Comparison of ENCODE assay signal across 17 cellular contexts in genomic region chr4:11489449-11490083, GRCh38.
DNase-seq lines count a peak whose midpoint lies in the region; ATAC-seq and TF ChIP-seq lines count a peak whose summit lies in the region.
"Had no signal": no experiment of that assay in that cellular context is flagged by ENCODE, and none has a peak within 500 bp of the region (broad histone marks: within the 10 kb centered on the region; RNA-seq: fewer than 3 reads in every experiment).

No MANE protein-coding gene starts in this region.

- TF ChIP-seq CTCF in uterus (IDR thresholded peaks at IDR 0.05): no peak

- no peaks in the 10 kb centered on the region for H3K27me3 ChIP-seq in mesenchymal stem cell (ENCODE audit: control insufficient read depth in 1 of 2, insufficient read depth in 1 of 2, low read length in 2 of 2)
- H3K27me3 ChIP-seq in uterus: no peaks in the 10 kb centered on the region
- H3K27me3 ChIP-seq: ascending aorta had no signal

- H3K27ac Mint-ChIP-seq in T-helper 17 cell: peak overlapping the region; percentile 1
- H3K27ac Mint-ChIP-seq: H9 had no signal

- H2AFZ ChIP-seq in mesenchymal stem cell (ENCODE audit: low read depth, low read length): no peak overlapping the region

- H3K4me1 ChIP-seq in mesenchymal stem cell (ENCODE audit: control insufficient read depth, insufficient read depth, low read depth, low read length) (no peaks in the 10 kb centered on the region), uterus (no peaks in the 10 kb centered on the region)
- H3K4me1 ChIP-seq: ascending aorta had no signal

- H4K8ac ChIP-seq in mesenchymal stem cell (ENCODE audit: low read length): no peak overlapping the region

- peak; percentile 9 for DNase-seq in NCI-H2171 treated with DMSO at 0.1 percent for 48 hours (lab: John Stamatoyannopoulos, UW)
- no peak for DNase-seq in NCI-H2171 (lab: John Stamatoyannopoulos, UW)
- DNase-seq in T-helper 17 cell: no peak
- DNase-seq in mesenchymal stem cell: no peak
- no peak for DNase-seq in iPS-NIHi7 (ENCODE audit: extremely low spot score)
- DNase-seq in cerebellum (ENCODE audit: low spot score): no peak
- no peak for DNase-seq in uterus
- DNase-seq: activated CD4-positive, alpha-beta T cell treated with anti-CD3 and anti-CD28 coated beads, Interleukin-2, amount 50 U/mL, for 48 hours; activated effector memory CD4-positive, alpha-beta T cell treated with Interleukin-2 at 50 U/mL for 16 hours; Caco-2; dermis blood vessel endothelial cell; H9; NCI-H1092; NCI-H446 treated with DMSO at 0.1 percent for 48 hours had no signal

- no peak overlapping the region for H2BK15ac ChIP-seq in mesenchymal stem cell (ENCODE audit: low read depth, poor library complexity, severe bottlenecking)

- H3K36me3 Mint-ChIP-seq in T-helper 17 cell (ENCODE audit: low read depth): peaks cover 3% of the 10 kb centered on the region

- H3K4ac ChIP-seq in mesenchymal stem cell (ENCODE audit: low read depth in 1 of 2, low read length in 2 of 2): no peak overlapping the region

- no peak overlapping the region for H2BK12ac ChIP-seq in mesenchymal stem cell (ENCODE audit: low read length in 2 of 2)

- no peak overlapping the region for H2BK5ac ChIP-seq in mesenchymal stem cell (ENCODE audit: low read depth, low read length, poor library complexity, severe bottlenecking)

- no peak for TF ChIP-seq POLR2A in uterus (IDR thresholded peaks at IDR 0.05)

- H3K4me3 Mint-ChIP-seq in T-helper 17 cell: no peak overlapping the region
- H3K4me3 Mint-ChIP-seq: H9 had no signal

- peak overlapping the region; percentile 46 for H2AK5ac ChIP-seq in mesenchymal stem cell (ENCODE audit: low read length, severe bottlenecking)

- H3K4me2 ChIP-seq in mesenchymal stem cell (ENCODE audit: low read length, poor library complexity, severe bottlenecking): no peak overlapping the region

- no peak overlapping the region for H3K18ac ChIP-seq in mesenchymal stem cell (ENCODE audit: low read depth in 1 of 2, low read length in 2 of 2)

- H2BK120ac ChIP-seq in mesenchymal stem cell (ENCODE audit: low read depth, low read length): no peak overlapping the region

- no peaks in the 10 kb centered on the region for H3K36me3 ChIP-seq in mesenchymal stem cell (ENCODE audit: control insufficient read depth in 1 of 2, insufficient read depth in 2 of 2, low read depth in 1 of 2, low read length in 2 of 2)
- no peaks in the 10 kb centered on the region for H3K36me3 ChIP-seq in uterus
- H3K36me3 ChIP-seq: ascending aorta had no signal

- H3K23ac ChIP-seq in mesenchymal stem cell (ENCODE audit: low read length in 2 of 2): no peak overlapping the region

- H3K9me3 ChIP-seq in T-helper 17 cell (ENCODE audit: control insufficient read depth, low read length, poor library complexity, severe bottlenecking): no peaks in the 10 kb centered on the region
- H3K9me3 ChIP-seq in mesenchymal stem cell (ENCODE audit: control insufficient read depth, low read length): no peaks in the 10 kb centered on the region
- H3K9me3 ChIP-seq in uterus: no peaks in the 10 kb centered on the region
- H3K9me3 ChIP-seq: ascending aorta, Caco-2 had no signal

- no peak overlapping the region for H3K14ac ChIP-seq in mesenchymal stem cell (ENCODE audit: low read length in 2 of 2)

- intact Hi-C loops in uterus (cut with DNase I; ENCODE audit: low total_unique reads): no loop called here

- no peak overlapping the region for H3K4me3 ChIP-seq in mesenchymal stem cell (ENCODE audit: insufficient read depth in 1 of 2, low read depth in 1 of 2, low read length in 2 of 2)
- no peak overlapping the region for H3K4me3 ChIP-seq in uterus
- H3K4me3 ChIP-seq: ascending aorta, skin epidermis had no signal

- no peaks in the 10 kb centered on the region for H3K27me3 Mint-ChIP-seq in T-helper 17 cell

- H3K4me1 Mint-ChIP-seq in T-helper 17 cell: peaks cover 14% of the 10 kb centered on the region
- H3K4me1 Mint-ChIP-seq: H9 had no signal

- no peak overlapping the region for H3K9ac ChIP-seq in mesenchymal stem cell (ENCODE audit: low read length)

- H4K91ac ChIP-seq in mesenchymal stem cell (ENCODE audit: low read length): no peak overlapping the region

- H3K79me1 ChIP-seq in mesenchymal stem cell (replicated peaks; ENCODE audit: low read length, poor library complexity, severe bottlenecking): no peaks in the 10 kb centered on the region

- no peak overlapping the region for H3K27ac ChIP-seq in mesenchymal stem cell (ENCODE audit: low read length, poor library complexity, severe bottlenecking)
- no peak overlapping the region for H3K27ac ChIP-seq in uterus
- H3K27ac ChIP-seq: ascending aorta had no signal

- no CpG with 5 or more reads among the region's 3 CpGs for WGBS in mesenchymal stem cell

- ATAC-seq in HG02870 (IDR thresholded peaks at IDR 0.05; ENCODE audit: unreplicated experiment): peak; percentile 73
- peak; percentile 47 for ATAC-seq in T-helper 17 cell
